In the genomic region with DNA sequence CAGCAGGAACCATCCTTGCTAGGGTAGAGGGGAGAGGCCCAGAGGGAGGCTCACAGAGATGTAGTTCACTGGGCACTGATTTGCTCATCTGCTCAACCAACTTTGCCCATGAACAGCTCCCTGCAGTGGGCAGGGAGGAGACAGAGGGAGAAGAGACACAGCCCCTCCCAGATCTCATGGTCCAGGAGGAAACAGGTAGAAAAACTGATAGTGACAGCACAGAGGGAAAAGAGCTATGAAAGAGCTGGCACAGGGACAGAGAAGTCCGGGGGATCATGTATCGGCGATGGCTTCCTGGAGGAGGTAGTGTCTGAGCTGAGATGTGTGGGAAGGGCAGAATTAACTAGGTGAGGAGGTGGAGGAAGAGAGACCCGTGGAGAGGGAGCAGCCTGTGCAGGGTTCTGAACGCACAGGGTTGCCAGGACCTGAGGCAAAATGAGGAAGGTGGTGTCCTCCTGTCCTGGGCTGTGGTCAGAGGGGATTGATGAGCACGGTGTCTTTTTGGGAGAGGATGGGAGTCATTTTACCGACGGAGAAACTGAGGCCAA, we compare ENCODE assay signal across 20 cellular contexts.
"Had no signal": no experiment of that assay in that cellular context is flagged by ENCODE, and none has a peak within 500 bp of the region (broad histone marks: within the 10 kb centered on the region; RNA-seq: fewer than 3 reads in every experiment).

No MANE protein-coding gene starts in this region.

- H3K27ac ChIP-seq: epithelial cell of prostate, esophagus muscularis mucosa, parathyroid adenoma, prostate gland, right lobe of liver, tibial artery had no signal

- ATAC-seq: left lobe of liver; naive thymus-derived CD8-positive, alpha-beta T cell; right lobe of liver; stimulated activated effector memory CD8-positive, alpha-beta T cell treated with anti-CD3 and anti-CD28 coated beads, Interleukin-12 subunit alpha, Interleukin-12 subunit beta, amount 100 ng/mL, for 72 hours had no signal

- H3K4me1 Mint-ChIP-seq: central memory CD8-positive, alpha-beta T cell; naive thymus-derived CD8-positive, alpha-beta T cell had no signal

- H3K4me1 ChIP-seq: esophagus muscularis mucosa, parathyroid adenoma, prostate gland, tibial artery had no signal

- H3K9me3 Mint-ChIP-seq: central memory CD8-positive, alpha-beta T cell; naive thymus-derived CD8-positive, alpha-beta T cell; neural crest cell; stimulated activated effector memory CD8-positive, alpha-beta T cell treated with anti-CD3 and anti-CD28 coated beads, Interleukin-12 subunit alpha, Interleukin-12 subunit beta, amount 100 ng/mL, for 72 hours; stimulated activated naive CD8-positive, alpha-beta T cell treated with anti-CD3 and anti-CD28 coated beads, Interleukin-15, Interleukin-2, amounts not matched to agents 100 ng/mL and 50 ng/mL, for 24 hours had no signal

- H3K4me3 ChIP-seq: esophagus muscularis mucosa, prostate gland, right lobe of liver, tibial artery had no signal

- H3K36me3 ChIP-seq: prostate gland, right lobe of liver had no signal

- H3K9me3 ChIP-seq: esophagus muscularis mucosa, prostate gland, right lobe of liver, tibial artery had no signal

- H3K4me3 Mint-ChIP-seq: central memory CD8-positive, alpha-beta T cell; naive thymus-derived CD8-positive, alpha-beta T cell; neural crest cell; stimulated activated effector memory CD8-positive, alpha-beta T cell treated with anti-CD3 and anti-CD28 coated beads, Interleukin-12 subunit alpha, Interleukin-12 subunit beta, amount 100 ng/mL, for 72 hours; stimulated activated naive CD8-positive, alpha-beta T cell treated with anti-CD3 and anti-CD28 coated beads, Interleukin-15, Interleukin-2, amounts not matched to agents 100 ng/mL and 50 ng/mL, for 24 hours had no signal

- H2AFZ ChIP-seq: parathyroid adenoma had no signal

- H3K27ac Mint-ChIP-seq: naive thymus-derived CD8-positive, alpha-beta T cell; stimulated activated effector memory CD8-positive, alpha-beta T cell treated with anti-CD3 and anti-CD28 coated beads, Interleukin-12 subunit alpha, Interleukin-12 subunit beta, amount 100 ng/mL, for 72 hours; stimulated activated naive CD8-positive, alpha-beta T cell treated with anti-CD3 and anti-CD28 coated beads, Interleukin-15, Interleukin-2, amounts not matched to agents 100 ng/mL and 50 ng/mL, for 24 hours had no signal

- H3K79me2 ChIP-seq: parathyroid adenoma had no signal

- H3K36me3 Mint-ChIP-seq: naive thymus-derived CD8-positive, alpha-beta T cell; stimulated activated effector memory CD8-positive, alpha-beta T cell treated with anti-CD3 and anti-CD28 coated beads, Interleukin-12 subunit alpha, Interleukin-12 subunit beta, amount 100 ng/mL, for 72 hours had no signal

- H3K27me3 Mint-ChIP-seq: stimulated activated naive CD8-positive, alpha-beta T cell treated with anti-CD3 and anti-CD28 coated beads, Interleukin-15, Interleukin-2, amounts not matched to agents 100 ng/mL and 50 ng/mL, for 24 hours had no signal

- DNase-seq: cortex of kidney; effector memory CD4-positive, alpha-beta T cell; hippocampal formation; kidney glomerular epithelial cell; mammary epithelial cell; naive thymus-derived CD8-positive, alpha-beta T cell; occipital lobe; right lobe of liver; stimulated activated CD4-positive, alpha-beta T cell treated with anti-CD3 and anti-CD28 coated beads, Interleukin-4, amount 100 ng/mL, for 1 hour; stimulated activated CD8-positive, alpha-beta memory T cell treated with anti-CD3 and anti-CD28 coated beads, Interleukin-4, amount 100 ng/mL, for 48 hours; tibial artery had no signal

- H3K27me3 ChIP-seq: esophagus muscularis mucosa, right lobe of liver, tibial artery had no signal
